Comparison of ENCODE assay signal across 11 cellular contexts in the genomic region with DNA sequence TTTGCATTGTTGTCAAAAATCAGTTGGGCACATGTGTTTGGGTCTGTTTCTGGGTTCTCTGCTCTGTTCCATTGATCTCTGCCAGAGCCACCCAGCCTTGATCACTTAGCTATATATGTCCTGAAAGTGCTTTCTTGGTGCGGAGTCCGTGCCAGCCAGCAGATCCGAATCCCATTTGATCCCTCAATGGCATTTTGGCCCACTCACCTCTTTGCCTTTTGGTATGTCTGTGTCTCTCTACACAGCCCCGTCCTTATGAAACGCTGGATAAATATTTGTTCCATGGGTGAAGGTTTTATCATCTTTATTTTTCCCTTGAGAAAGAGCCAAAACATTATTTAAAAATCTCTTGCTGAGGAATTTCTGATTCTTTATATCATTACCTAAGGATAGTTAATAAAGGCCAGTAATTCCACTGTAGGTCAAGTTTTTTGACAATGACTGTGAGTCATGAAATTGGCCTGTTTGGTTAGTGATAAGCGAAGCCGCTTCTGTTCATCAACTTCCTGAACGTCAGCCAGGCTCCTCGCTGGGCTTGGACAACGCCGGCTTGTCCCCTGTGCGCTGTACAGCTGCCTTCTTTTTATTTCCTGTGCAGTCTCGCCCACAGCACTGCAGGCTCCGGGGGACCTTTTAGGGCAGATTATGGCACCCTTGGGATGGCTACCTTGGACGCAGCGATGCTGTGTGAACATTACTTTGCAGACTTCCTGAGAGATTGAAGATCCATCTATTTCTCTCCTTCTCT. TPM values are rescaled to one million over a fixed set of nuclear protein-coding genes. Genes with fewer than 3 reads are reported as not detected.
DNase-seq lines count a peak whose midpoint lies in the region; ATAC-seq and TF ChIP-seq lines count a peak whose summit lies in the region.
"Had no signal": no experiment of that assay in that cellular context is flagged by ENCODE, and none has a peak within 500 bp of the region (broad histone marks: within the 10 kb centered on the region; RNA-seq: fewer than 3 reads in every experiment).

No MANE protein-coding gene starts in this region.

- no peaks in the 10 kb centered on the region for H3K23me2 ChIP-seq in H9 (ENCODE audit: insufficient read length, low read depth, low read length, poor library complexity, severe bottlenecking)

- in situ Hi-C loops in gastrocnemius medialis (cut with MboI; ENCODE audit: low sequenced_read_pairs in 4 of 4), result no loop called here

- peaks cover 23 to 31% of the 10 kb centered on the region in 2 experiments for H3K4me1 Mint-ChIP-seq in H9

- no peak overlapping the region for H2BK20ac ChIP-seq in H9 (ENCODE audit: low read depth, low read length, poor library complexity, severe bottlenecking)

- H2AK5ac ChIP-seq in H9 (ENCODE audit: insufficient read length, low read length), result no peak overlapping the region

- no peak overlapping the region for H3K56ac ChIP-seq in H9 (ENCODE audit: insufficient read length, low read depth, low read length)

- H4K5ac ChIP-seq in H9 (ENCODE audit: insufficient read length, low read depth, low read length), result no peak overlapping the region

- ATAC-seq in SK-N-SH treated with all-trans-retinoic acid at 6 μM for 48 hours, result peak; percentile 95
- peak; percentile 71 to 97 (median 96) for ATAC-seq in heart right ventricle
- ATAC-seq in gastrocnemius medialis, result peak; percentile 62 to 66
- no peak for ATAC-seq in GM21447 (IDR thresholded peaks at IDR 0.05; ENCODE audit: unreplicated experiment)
- ATAC-seq in GM19324 (IDR thresholded peaks at IDR 0.05; ENCODE audit: low FRiP score, unreplicated experiment), result no peak
- ATAC-seq: T-cell had no signal

- no peak overlapping the region for H3T11ph ChIP-seq in H9 (ENCODE audit: low read length)

- H3K4ac ChIP-seq in H9 (ENCODE audit: low read depth, low read length), result no peak overlapping the region

- TF ChIP-seq CTCF in H9 (conservative IDR thresholded peaks at IDR 0.05) (no peak), heart right ventricle (IDR thresholded peaks at IDR 0.05) (no peak), gastrocnemius medialis (IDR thresholded peaks at IDR 0.05 in 4 of 5, conservative IDR thresholded peaks at IDR 0.05 in 1 of 5) (no peak)

- H3K79me1 ChIP-seq in H9 (ENCODE audit: insufficient read depth, low read depth, low read length, poor library complexity, severe bottlenecking), result peaks cover 2% of the 10 kb centered on the region

- H3K36me3 ChIP-seq in heart right ventricle (no peaks in the 10 kb centered on the region), gastrocnemius medialis (no peaks in the 10 kb centered on the region)
- H3K36me3 ChIP-seq: cardiac muscle cell had no signal

- H3K27ac ChIP-seq in H9 (ENCODE audit: insufficient read length, low read depth, low read length), result no peak overlapping the region
- H3K27ac ChIP-seq in heart right ventricle, result peak overlapping the region in 8 of 10 donors; percentile 4 to 63 (median 36)
- peak overlapping the region in 1 of 4 donors; percentile 37 for H3K27ac ChIP-seq in gastrocnemius medialis
- H3K27ac ChIP-seq: cardiac muscle cell had no signal

- TF ChIP-seq POLR2A in gastrocnemius medialis (IDR thresholded peaks at IDR 0.05), result no peak

- no peak overlapping the region for H3K4me2 ChIP-seq in H9 (ENCODE audit: insufficient read depth, insufficient read length, low read length)

- no peak overlapping the region for H3K4me3 Mint-ChIP-seq in H9
- H3K4me3 Mint-ChIP-seq: T-cell had no signal

- H4K91ac ChIP-seq in H9 (ENCODE audit: insufficient read length, low read depth, low read length), result no peak overlapping the region

- H3K9me3 Mint-ChIP-seq in H9, result peaks cover 0 to 3% of the 10 kb centered on the region in 2 experiments; a peak in 3 of 5 replicates

- H3K9me3 ChIP-seq in H9 (ENCODE audit: control insufficient read depth, low read depth, low read length) (no peaks in the 10 kb centered on the region), heart right ventricle (peaks cover 0 to 5% (median 0%) of the 10 kb centered on the region in 11 donors), gastrocnemius medialis (no peaks in the 10 kb centered on the region)

- H3K4me1 ChIP-seq in H9 (ENCODE audit: insufficient read depth, low read length) (peaks cover 9% of the 10 kb centered on the region; the same call in 1 of the 2 replicates), heart right ventricle (peaks cover 0 to 13% (median 11%) of the 10 kb centered on the region in 9 donors), gastrocnemius medialis (peaks cover 0 to 9% of the 10 kb centered on the region in 2 donors)

- no peak overlapping the region for H2BK5ac ChIP-seq in H9 (ENCODE audit: insufficient read length, low read length)

- no peaks in the 10 kb centered on the region for H4K20me1 ChIP-seq in H9 (ENCODE audit: control insufficient read depth, insufficient read depth, insufficient read length)

- H3K27me3 ChIP-seq in H9 (ENCODE audit: insufficient read depth, low read length) (no peaks in the 10 kb centered on the region), heart right ventricle (no peaks in the 10 kb centered on the region), gastrocnemius medialis (no peaks in the 10 kb centered on the region)
- H3K27me3 ChIP-seq: cardiac muscle cell had no signal

- H3K14ac ChIP-seq in H9 (ENCODE audit: insufficient read depth, low read length), result no peak overlapping the region

- no CpG with 5 or more reads among the region's 16 CpGs for whole genome bisulfite sequencing in H9 (ENCODE audit: extremely low coverage, insufficient read length, low lambda C conversion rate)
- WGBS in heart right ventricle, 2 donors, result 20 to 30% methylated on average over 16 of the region's 16 CpGs

- H3K27me3 Mint-ChIP-seq in H9 (ENCODE audit: low read depth), result no peaks in the 10 kb centered on the region

- no peak overlapping the region for H3K18ac ChIP-seq in H9 (ENCODE audit: insufficient read length, low read depth, low read length)

- H2BK12ac ChIP-seq in H9 (ENCODE audit: insufficient read length, low read depth, low read length), result no peak overlapping the region

- H2AFZ ChIP-seq in H9 (ENCODE audit: low read length), result no peak overlapping the region

- H3K4me3 ChIP-seq in heart right ventricle (peak overlapping the region in 2 of 10 donors; percentile 2 to 22), gastrocnemius medialis (peak overlapping the region in 1 of 4 donors; percentile 14)
- H3K4me3 ChIP-seq: cardiac muscle cell had no signal

- no peak overlapping the region for H4K8ac ChIP-seq in H9 (replicated peaks; ENCODE audit: insufficient read length, low read depth, low read length)

- no peak overlapping the region for H3K23ac ChIP-seq in H9 (ENCODE audit: insufficient read length, low read depth, low read length)

- peak overlapping the region; percentile 12 to 79 (median 76); a peak in 5 of 7 replicates for H3K27ac Mint-ChIP-seq in H9
- H3K27ac Mint-ChIP-seq: T-cell had no signal

- peaks cover 18 to 55% (median 44%) of the 10 kb centered on the region in 3 experiments for H3K36me3 Mint-ChIP-seq in H9 (ENCODE audit: insufficient read depth in 1 of 3, low read depth in 3 of 3)
- H3K36me3 Mint-ChIP-seq: T-cell had no signal

- DNase-seq in H9, result no peak
- peak; percentile 63 to 76 for DNase-seq in heart right ventricle
- no peak for DNase-seq in gastrocnemius medialis
- DNase-seq in activated gamma-delta T cell (lab: John Stamatoyannopoulos, UW), result no peak
- no peak for DNase-seq in effector CD8-positive, alpha-beta T cell (lab: John Stamatoyannopoulos, UW)
- DNase-seq: stimulated activated naive CD4-positive, alpha-beta T cell had no signal

- no peak overlapping the region for H2BK120ac ChIP-seq in H9 (ENCODE audit: low read depth, low read length, poor library complexity, severe bottlenecking)

- no peaks in the 10 kb centered on the region; the same call in 1 of the 2 replicates for H3K79me2 ChIP-seq in H9 (ENCODE audit: insufficient read depth, low read length)

- no peak overlapping the region for H3K9ac ChIP-seq in H9 (ENCODE audit: extremely low read depth, insufficient read length, low read length)

- intact Hi-C loops in heart right ventricle (cut with DNase I), result no loop called here
- intact Hi-C loops in gastrocnemius medialis (cut with DNase I; ENCODE audit: low total_unique reads), result no loop called here

- H2BK15ac ChIP-seq in H9 (ENCODE audit: low read depth, low read length), result no peak overlapping the region

TF ChIP-seq in SK-N-SH treated with all-trans-retinoic acid at 6 μM for 48 hours, 23 proteins besides CTCF, POLR2A, EP300 and RAD21 (continues in another document):
- no peak for TF ChIP-seq CSDC2 (CRISPR knock-in tag; IDR thresholded peaks at IDR 0.05)
- peak; percentile 34; the same call in 1 of the 2 replicates for TF ChIP-seq ZFP3 (CRISPR knock-in tag; IDR thresholded peaks at IDR 0.05)
- TF ChIP-seq ARNTL (CRISPR knock-in tag; IDR thresholded peaks at IDR 0.05; ENCODE audit: borderline replicate concordance, low read depth), result no peak
- TF ChIP-seq CREB5 (CRISPR knock-in tag; IDR thresholded peaks at IDR 0.05; ENCODE audit: low read depth), result 0 out of 2 replicates have a peak, but pooled peaks have one; percentile 41
- 0 out of 2 replicates have a peak, but pooled peaks have one; percentile 59 for TF ChIP-seq SNAI2 (CRISPR knock-in tag; IDR thresholded peaks at IDR 0.05)
- peak; percentile 74 for TF ChIP-seq ISL1 (CRISPR knock-in tag; IDR thresholded peaks at IDR 0.05)

RNA-seq across cellular contexts. Expression of gene MTCL1, which starts 24.9 kb away (rescaled TPM):
- total RNA-seq in H9 (2021) (45.1 and 50.7 TPM in 2 replicates), heart right ventricle (10 to 100 TPM in 4 of 10 donors, 1 to 10 TPM in 6; 3.3 to 17.2 (median 8.8) TPM), gastrocnemius medialis (1 to 10 TPM; 2.0 to 8.6 (median 3.5) TPM)
- polyA plus RNA-seq in heart right ventricle, result 1 to 10 TPM; 1.9 to 9.6 TPM

Comparison
In these comparisons a context has a peak if more than half of its experiments do, and no peak if none do; other contexts are left out.
1. DNase-seq: peak in heart right ventricle (2 of 2); none in H9 (single experiment), gastrocnemius medialis (0 of 2), activated gamma-delta T cell (single experiment) and effector CD8-positive, alpha-beta T cell (single experiment).
2. ATAC-seq: peak in SK-N-SH treated with all-trans-retinoic acid at 6 μM for 48 hours (single experiment), heart right ventricle (8 of 8) and gastrocnemius medialis (2 of 2); none in GM21447 (single experiment) and GM19324 (single experiment).